In the genomic region with DNA sequence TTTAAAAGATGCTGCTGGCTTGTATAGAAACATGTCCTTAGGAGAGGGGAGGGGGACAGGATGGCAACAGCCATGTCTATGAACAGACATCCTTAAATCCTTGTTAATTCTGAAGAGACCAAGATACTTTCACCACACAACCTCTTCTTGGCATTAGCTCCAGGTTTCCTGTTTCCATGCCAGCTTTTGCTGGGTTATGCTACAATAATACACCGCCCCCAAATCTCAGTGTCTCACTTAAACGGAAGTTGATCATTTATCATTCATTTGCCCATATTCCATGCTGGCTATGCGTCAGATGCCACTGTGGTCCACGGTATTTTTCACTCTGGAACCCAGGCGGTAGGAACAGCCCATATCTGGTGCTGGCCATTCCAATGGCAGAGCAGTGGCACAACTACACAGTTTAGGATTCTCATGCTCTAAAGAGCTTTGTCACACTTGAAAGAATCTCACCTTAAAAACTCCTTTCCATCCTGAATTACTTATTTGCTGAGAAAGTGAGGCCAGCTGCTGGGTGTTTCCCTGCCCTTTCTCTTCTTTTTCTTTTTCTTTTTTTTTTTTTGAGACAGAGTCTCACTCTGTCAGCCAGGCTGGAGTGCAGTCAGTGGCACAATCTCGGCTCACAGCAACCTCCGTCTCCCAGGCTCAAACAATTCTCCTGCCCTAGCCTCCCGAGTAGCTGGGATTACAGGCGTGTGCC, we compare ENCODE assay signal across 12 cellular contexts. TPM values are rescaled to one million over a fixed set of nuclear protein-coding genes. Genes with fewer than 3 reads are reported as not detected.
A peak's percentile ranks its signal among the peaks of the same experiment; 100 is the strongest.
DNase-seq lines count a peak whose midpoint lies in the region; ATAC-seq, FAIRE-seq and TF ChIP-seq lines count a peak whose summit lies in the region.
"Had no signal": no experiment of that assay in that cellular context is flagged by ENCODE, and none has a peak within 500 bp of the region (broad histone marks: within the 10 kb centered on the region; RNA-seq: fewer than 3 reads in every experiment).

No MANE protein-coding gene starts in this region.

- no peak for TF ChIP-seq EP300 in esophagus muscularis mucosa (IDR thresholded peaks at IDR 0.05)

- peak overlapping the region in 7 of 8 donors; percentile 3 to 100 (median 92) for H3K4me3 Mint-ChIP-seq in CD4-positive, alpha-beta memory T cell
- peak overlapping the region; percentile 91 for H3K4me3 Mint-ChIP-seq in central memory CD8-positive, alpha-beta T cell
- H3K4me3 Mint-ChIP-seq in naive thymus-derived CD8-positive, alpha-beta T cell = peak overlapping the region in 9 of 10 donors; percentile 63 to 98 (median 87)

- TF ChIP-seq CTCF in esophagus muscularis mucosa (IDR thresholded peaks at IDR 0.05) = no peak

- H3K4me3 ChIP-seq in CD4-positive, alpha-beta memory T cell (ENCODE audit: low read length in 2 of 2) = no peak overlapping the region
- H3K4me3 ChIP-seq in esophagus muscularis mucosa = no peak overlapping the region

- peaks cover 35% of the 10 kb centered on the region for H3K4me1 ChIP-seq in CD4-positive, alpha-beta memory T cell (ENCODE audit: insufficient read depth, low read length)
- peaks cover 14 to 36% (median 24%) of the 10 kb centered on the region in 4 donors for H3K4me1 ChIP-seq in esophagus muscularis mucosa

- H3K36me3 ChIP-seq in CD4-positive, alpha-beta memory T cell (ENCODE audit: insufficient read depth, low read length) = no peaks in the 10 kb centered on the region
- H3K36me3 ChIP-seq in KOPT-K1 (ENCODE audit: insufficient read depth, low read length) = no peaks in the 10 kb centered on the region
- no peaks in the 10 kb centered on the region for H3K36me3 ChIP-seq in esophagus muscularis mucosa

- peaks cover 9 to 14% of the 10 kb centered on the region in 2 donors for H3K36me3 Mint-ChIP-seq in CD4-positive, alpha-beta memory T cell
- H3K36me3 Mint-ChIP-seq in central memory CD8-positive, alpha-beta T cell (ENCODE audit: insufficient read depth) = peaks cover 16% of the 10 kb centered on the region
- H3K36me3 Mint-ChIP-seq in naive thymus-derived CD8-positive, alpha-beta T cell = peaks cover 2 to 3% (median 3%) of the 10 kb centered on the region in 3 donors

- H3K27ac ChIP-seq in CD4-positive, alpha-beta memory T cell (ENCODE audit: low read depth, low read length) = peak overlapping the region; percentile 92
- H3K27ac ChIP-seq in KOPT-K1 (ENCODE audit: low read depth, low read length, poor library complexity, severe bottlenecking) (peak overlapping the region; percentile 44), esophagus muscularis mucosa (replicated peaks in 1 of 4) (no peak overlapping the region)
- H3K27ac ChIP-seq: RWPE1 had no signal

- intact Hi-C loops in CD4-positive, alpha-beta memory T cell (cut with micrococcal nuclease) = loop anchor here (10.0 kb wide), 2 partner anchors 395 to 545 kb away; no protein-coding TSS in a partner anchor
- intact Hi-C loops in esophagus muscularis mucosa (cut with DNase I) = no loop called here

- ATAC-seq in central memory CD8-positive, alpha-beta T cell (replicated peaks; ENCODE audit: extremely low read depth, poor library complexity, severe bottlenecking) = no peak
- ATAC-seq in naive thymus-derived CD8-positive, alpha-beta T cell = no peak

- H3K27ac Mint-ChIP-seq in CD4-positive, alpha-beta memory T cell = peak overlapping the region; percentile 94 to 98 (median 96)
- peak overlapping the region; percentile 93 for H3K27ac Mint-ChIP-seq in central memory CD8-positive, alpha-beta T cell (ENCODE audit: low read depth)
- H3K27ac Mint-ChIP-seq in naive thymus-derived CD8-positive, alpha-beta T cell = peak overlapping the region; percentile 93 to 99 (median 98)

- CTCF ChIA-PET in CD4-positive, alpha-beta memory T cell (lab: Charles Lee; ENCODE audit: partially characterized antibody) = interaction anchor here (0.8 to 2.6 kb wide), 7 partner anchors 9 to 173 kb away, joined by 3 to 41 read pairs (median 4); no protein-coding TSS in a partner anchor

- POLR2A ChIA-PET in CD4-positive, alpha-beta memory T cell (lab: Charles Lee; ENCODE audit: partially characterized antibody) = interaction anchor here (0.7 to 17.1 kb wide), 17 partner anchors 7 to 391 kb away, joined by 3 to 263 read pairs (median 5); a partner anchor contains a TSS
- POLR2A ChIA-PET in naive thymus-derived CD8-positive, alpha-beta T cell (lab: Charles Lee) = interaction anchor here (0.6 to 5.5 kb wide), 8 partner anchors 8 to 333 kb away, joined by 3 to 66 read pairs (median 3); a partner anchor contains a TSS

- no peaks in the 10 kb centered on the region for H3K27me3 ChIP-seq in CD4-positive, alpha-beta memory T cell (ENCODE audit: insufficient read depth, low read length)
- H3K27me3 ChIP-seq in esophagus muscularis mucosa = no peaks in the 10 kb centered on the region

- no peaks in the 10 kb centered on the region for H3K9me3 ChIP-seq in CD4-positive, alpha-beta memory T cell (ENCODE audit: control insufficient read depth in 1 of 2, low read length in 2 of 2)
- peaks cover 8% of the 10 kb centered on the region for H3K9me3 ChIP-seq in KOPT-K1 (ENCODE audit: insufficient read depth, low read length, poor library complexity, severe bottlenecking)
- H3K9me3 ChIP-seq in esophagus muscularis mucosa = no peaks in the 10 kb centered on the region

- no peak for FAIRE-seq in GM12892 (lab: Jason Lieb, UNC)

- no peaks in the 10 kb centered on the region for H3K27me3 Mint-ChIP-seq in CD4-positive, alpha-beta memory T cell
- H3K27me3 Mint-ChIP-seq in central memory CD8-positive, alpha-beta T cell = no peaks in the 10 kb centered on the region
- H3K27me3 Mint-ChIP-seq in naive thymus-derived CD8-positive, alpha-beta T cell = no peaks in the 10 kb centered on the region

- peaks cover 27 to 52% (median 38%) of the 10 kb centered on the region in 4 donors for H3K4me1 Mint-ChIP-seq in CD4-positive, alpha-beta memory T cell
- H3K4me1 Mint-ChIP-seq in central memory CD8-positive, alpha-beta T cell = peaks cover 44% of the 10 kb centered on the region
- peaks cover 29 to 43% (median 41%) of the 10 kb centered on the region in 4 donors for H3K4me1 Mint-ChIP-seq in naive thymus-derived CD8-positive, alpha-beta T cell

- no peak for TF ChIP-seq POLR2A in esophagus muscularis mucosa (IDR thresholded peaks at IDR 0.05; ENCODE audit: low read depth)
- TF ChIP-seq POLR2A in GM12892 (IDR thresholded peaks at IDR 0.05; ENCODE audit: low read depth, low read length) = no peak

- H3K9me3 Mint-ChIP-seq in CD4-positive, alpha-beta memory T cell = peaks cover 0 to 18% (median 9%) of the 10 kb centered on the region in 8 donors
- H3K9me3 Mint-ChIP-seq in central memory CD8-positive, alpha-beta T cell = no peaks in the 10 kb centered on the region
- H3K9me3 Mint-ChIP-seq in naive thymus-derived CD8-positive, alpha-beta T cell = peaks cover 0 to 14% (median 6%) of the 10 kb centered on the region in 9 donors

- no peak for DNase-seq in CD4-positive, alpha-beta memory T cell
- DNase-seq in central memory CD8-positive, alpha-beta T cell (ENCODE audit: low spot score in 2 of 2) = no peak
- no peak for DNase-seq in naive thymus-derived CD8-positive, alpha-beta T cell
- DNase-seq in esophagus muscularis mucosa (ENCODE audit: extremely low spot score) = no peak
- no peak for DNase-seq in NCI-H1048 (lab: John Stamatoyannopoulos, UW)
- no peak for DNase-seq in GM12892 (ENCODE audit: insufficient read length)
- no peak for DNase-seq in stimulated activated CD4-positive, alpha-beta T cell treated with anti-CD3 and anti-CD28 coated beads, Interleukin-2, amount 100 ng/mL, for 48 hours
- DNase-seq: activated CD4-positive, CD25-positive, alpha-beta regulatory T cell treated with anti-CD3 and anti-CD28 coated beads, Interleukin-2, amount 50 U/mL, for 72 hours; DMS79 treated with DMSO at 0.1 percent for 48 hours; stimulated activated CD4-positive, alpha-beta T cell treated with anti-CD3 and anti-CD28 coated beads, Interleukin-2, amount 100 ng/mL, for 24 hours had no signal

- 84% methylated on average over 9 of the region's 9 CpGs for WGBS in esophagus muscularis mucosa

RNA-seq across cellular contexts. Expression of a gene that starts 3.7 kb away (rescaled TPM):
- total RNA-seq in CD4-positive, alpha-beta memory T cell = 100 to 1,000 TPM; 296 to 306 TPM
- 100 to 1,000 TPM; 544 to 586 TPM for polyA plus RNA-seq in CD4-positive, alpha-beta memory T cell
- total RNA-seq in naive thymus-derived CD8-positive, alpha-beta T cell = 10 to 100 TPM; 72.7 to 75.2 TPM
- 100 to 1,000 TPM; 141 to 283 (median 248) TPM for polyA plus RNA-seq in naive thymus-derived CD8-positive, alpha-beta T cell
- 10 to 100 TPM; 24.1 to 54.5 (median 30.4) TPM for total RNA-seq in esophagus muscularis mucosa
- polyA plus RNA-seq in GM12892 (2012; ENCODE audit: missing spikeins) = 158 TPM

RNA-seq across cellular contexts. Expression of a gene that starts 39.1 kb away (rescaled TPM):
- 10 to 100 TPM; 19.5 to 24.9 TPM for total RNA-seq in CD4-positive, alpha-beta memory T cell
- polyA plus RNA-seq in CD4-positive, alpha-beta memory T cell = 1 to 10 TPM; 4.1 to 4.4 TPM
- total RNA-seq in naive thymus-derived CD8-positive, alpha-beta T cell = 10 to 100 TPM; 14.9 to 15.3 TPM
- polyA plus RNA-seq in naive thymus-derived CD8-positive, alpha-beta T cell = 1 to 10 TPM; 2.5 to 4.5 (median 4.3) TPM
- 10 to 100 TPM in 1 of 4 donors, 1 to 10 TPM in 3; 6.6 to 18.0 (median 8.3) TPM for total RNA-seq in esophagus muscularis mucosa
- 19.0 TPM for polyA plus RNA-seq in GM12892 (2012; ENCODE audit: missing spikeins)

Comparison
In these comparisons a context has a peak if more than half of its experiments do, and no peak if none do; other contexts are left out.
1. H3K27ac ChIP-seq: peak in CD4-positive, alpha-beta memory T cell (single experiment) and KOPT-K1 (single experiment); none in esophagus muscularis mucosa (0 of 4).
2. Peak in every context shown above with its lines, with median percentiles within 50 percentile points of each other: H3K27ac Mint-ChIP-seq and H3K4me3 Mint-ChIP-seq.